Comparison of ENCODE assay signal across 10 cellular contexts in the genomic region with DNA sequence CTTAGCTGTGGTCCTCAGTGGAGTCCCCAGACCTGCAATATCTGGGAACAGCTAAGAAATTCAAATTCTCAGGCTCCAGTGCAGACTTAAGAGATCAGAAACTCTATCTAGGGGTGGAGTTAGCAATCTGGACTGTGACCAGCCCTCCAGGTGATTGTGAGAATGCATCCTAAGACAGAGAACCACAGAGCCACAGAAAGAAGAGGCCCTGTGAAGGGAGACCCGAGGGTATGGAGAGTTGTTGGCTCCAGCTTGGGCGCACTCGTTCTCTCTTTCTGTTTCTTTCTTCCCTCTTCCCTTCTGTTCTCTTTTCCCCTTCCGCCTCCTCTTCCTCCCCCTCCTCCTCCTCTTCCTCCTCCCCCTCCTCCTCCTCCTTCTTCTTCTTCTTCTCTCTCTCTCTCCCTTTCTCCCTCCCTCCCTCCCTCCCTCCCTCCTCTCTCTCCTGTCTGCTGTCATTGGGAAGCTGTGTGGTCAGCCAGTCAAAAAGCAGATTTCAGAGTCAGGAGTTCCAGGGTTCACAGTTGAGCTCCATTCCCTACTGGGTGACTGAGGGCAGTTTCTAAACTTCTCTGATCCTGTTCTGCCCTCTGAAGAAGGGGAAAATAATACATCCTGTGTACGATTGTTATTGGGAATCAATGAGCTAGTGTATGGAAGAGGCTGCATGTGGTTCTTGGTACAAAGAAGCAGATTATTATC.
DNase-seq lines count a peak whose midpoint lies in the region; ATAC-seq, FAIRE-seq and TF ChIP-seq lines count a peak whose summit lies in the region.
"Had no signal": no experiment of that assay in that cellular context is flagged by ENCODE, and none has a peak within 500 bp of the region (broad histone marks: within the 10 kb centered on the region; RNA-seq: fewer than 3 reads in every experiment).

No MANE protein-coding gene starts in this region.

- no peaks in the 10 kb centered on the region for H3K79me1 ChIP-seq in neuronal stem cell (ENCODE audit: low read depth, low read length)

- FAIRE-seq in H54 (lab: Jason Lieb, UNC): no peak
- FAIRE-seq: frontal cortex had no signal

- intact Hi-C loops in MCF 10A (cut with micrococcal nuclease): loop anchor here (2.0 kb wide), 1 partner anchor 297 kb away; no protein-coding TSS in a partner anchor

- no peaks in the 10 kb centered on the region for H3K27me3 Mint-ChIP-seq in MCF 10A (ENCODE audit: insufficient read depth, unreplicated experiment)
- H3K27me3 Mint-ChIP-seq in naive thymus-derived CD8-positive, alpha-beta T cell: peaks cover 12 to 32% (median 22%) of the 10 kb centered on the region in 5 donors

- H3K4ac ChIP-seq in neuronal stem cell (ENCODE audit: low read length): no peak overlapping the region

- H2AFZ ChIP-seq in neuronal stem cell (ENCODE audit: low read length): peak overlapping the region; percentile 78

- H3K36me3 ChIP-seq in neuronal stem cell (replicated peaks in 1 of 2; ENCODE audit: control insufficient read depth in 2 of 2, insufficient read depth in 2 of 2, low read length in 2 of 2): no peaks in the 10 kb centered on the region

- H3K4me1 ChIP-seq in neuronal stem cell (ENCODE audit: control insufficient read depth in 2 of 2, insufficient read depth in 1 of 2, low read depth in 1 of 2, low read length in 2 of 2): peaks cover 15 to 26% of the 10 kb centered on the region in 2 donors

- H2BK5ac ChIP-seq in neuronal stem cell (ENCODE audit: low read length): no peak overlapping the region

- H2BK12ac ChIP-seq in neuronal stem cell (ENCODE audit: low read length): no peak overlapping the region

- CTCF ChIA-PET in MCF 10A (lab: Yijun Ruan, JAX): interaction anchor here (0.5 to 14.7 kb wide), 15 partner anchors 11 to 493 kb away, joined by 3 to 544 read pairs (median 3); partner anchors contain the start of gene IL6

- no peak overlapping the region for H3K4me2 ChIP-seq in neuronal stem cell (ENCODE audit: insufficient read depth, low read length, poor library complexity, severe bottlenecking)

- POLR2A ChIA-PET in MCF 10A (lab: Yijun Ruan, JAX): interaction anchor here (1.4 to 3.2 kb wide), 4 partner anchors 20 to 457 kb away, joined by 3 to 52 read pairs (median 12); partner anchors contain the start of gene IL6
- POLR2A ChIA-PET in naive thymus-derived CD8-positive, alpha-beta T cell (lab: Charles Lee): no interaction called here

- H3K27me3 ChIP-seq in neuronal stem cell (ENCODE audit: control insufficient read depth in 3 of 3, insufficient read depth in 3 of 3, low read depth in 1 of 3, low read length in 3 of 3): no peaks in the 10 kb centered on the region

- no peak overlapping the region for H3K18ac ChIP-seq in neuronal stem cell (ENCODE audit: low read length)

- peak overlapping the region; percentile 77 for H3K27ac Mint-ChIP-seq in MCF 10A (ENCODE audit: low read depth, unreplicated experiment)
- no peak overlapping the region for H3K27ac Mint-ChIP-seq in naive thymus-derived CD8-positive, alpha-beta T cell

- no peak overlapping the region for H3K4me3 ChIP-seq in GM12865 (ENCODE audit: low read depth, low read length)
- no peak overlapping the region for H3K4me3 ChIP-seq in neuronal stem cell (ENCODE audit: low read length in 2 of 2)

- H3K9me3 Mint-ChIP-seq in MCF 10A (ENCODE audit: unreplicated experiment): no peaks in the 10 kb centered on the region
- H3K9me3 Mint-ChIP-seq in naive thymus-derived CD8-positive, alpha-beta T cell: no peaks in the 10 kb centered on the region

- H3K4me1 Mint-ChIP-seq in MCF 10A (ENCODE audit: insufficient read depth, unreplicated experiment): peaks cover 40% of the 10 kb centered on the region
- peaks cover 17 to 43% (median 38%) of the 10 kb centered on the region in 4 donors for H3K4me1 Mint-ChIP-seq in naive thymus-derived CD8-positive, alpha-beta T cell

- TF ChIP-seq CTCF in GM12865 (IDR thresholded peaks at IDR 0.05; ENCODE audit: insufficient read depth, low read depth, low read length, missing control alignments) (no peak), MCF 10A (IDR thresholded peaks at IDR 0.05; ENCODE audit: unreplicated experiment) (no peak)

- H2BK15ac ChIP-seq in neuronal stem cell (ENCODE audit: low read length): no peak overlapping the region

- DNase-seq in GM12865 (ENCODE audit: low read depth) (peak; percentile 64), MCF 10A (ENCODE audit: unreplicated experiment) (peak; percentile 57), neuronal stem cell (ENCODE audit: low spot score) (no peak), H54 (ENCODE audit: insufficient read length, low spot score) (no peak), COLO829 (ENCODE audit: low spot score) (no peak)
- no peak for DNase-seq in naive thymus-derived CD8-positive, alpha-beta T cell
- DNase-seq: MV-4-11 had no signal

- no peaks in the 10 kb centered on the region for H3K9me3 ChIP-seq in neuronal stem cell (replicated peaks in 1 of 2; ENCODE audit: control insufficient read depth in 2 of 2, insufficient read depth in 1 of 2, low read depth in 1 of 2, low read length in 2 of 2)

- no peak overlapping the region for H2BK120ac ChIP-seq in neuronal stem cell (ENCODE audit: low read depth, low read length)

- no TSS peak for BruUV-seq in MCF 10A (replicated peaks; lab: Mats Ljungman, UMichigan)

- ATAC-seq in HG03432 (IDR thresholded peaks at IDR 0.05; ENCODE audit: unreplicated experiment) (peak; percentile 32), HG02610 (IDR thresholded peaks at IDR 0.05; ENCODE audit: unreplicated experiment) (no peak)
- no peak for ATAC-seq in naive thymus-derived CD8-positive, alpha-beta T cell

- H3K14ac ChIP-seq in neuronal stem cell (ENCODE audit: low read length): no peak overlapping the region

- H2AK5ac ChIP-seq in neuronal stem cell (ENCODE audit: low read depth, low read length): no peak overlapping the region

- H4K8ac ChIP-seq in neuronal stem cell (ENCODE audit: low read depth, low read length): no peak overlapping the region

- H3K23ac ChIP-seq in neuronal stem cell (ENCODE audit: low read depth, low read length, poor library complexity): no peak overlapping the region

- WGBS in neuronal stem cell (ENCODE audit: extremely low coverage in 2 of 2, insufficient read length in 2 of 2, insufficient replicate concordance in 1 of 2), 2 donors: no CpG with 5 or more reads among the region's 5 CpGs

- no peak overlapping the region for H4K91ac ChIP-seq in neuronal stem cell (ENCODE audit: low read depth, low read length, poor library complexity)

- no peaks in the 10 kb centered on the region for H3K36me3 Mint-ChIP-seq in MCF 10A (ENCODE audit: insufficient read depth, unreplicated experiment)
- no peaks in the 10 kb centered on the region for H3K36me3 Mint-ChIP-seq in naive thymus-derived CD8-positive, alpha-beta T cell

- H3K9ac ChIP-seq in neuronal stem cell (ENCODE audit: low read depth, low read length, poor library complexity): no peak overlapping the region

- H3K27ac ChIP-seq in neuronal stem cell (replicated peaks; ENCODE audit: low read length): no peak overlapping the region

- no peak overlapping the region for H3K4me3 Mint-ChIP-seq in MCF 10A (ENCODE audit: unreplicated experiment)
- no peak overlapping the region for H3K4me3 Mint-ChIP-seq in naive thymus-derived CD8-positive, alpha-beta T cell

- TF ChIP-seq POLR2A in H54 (IDR thresholded peaks at IDR 0.05; ENCODE audit: low read depth, low read length): no peak

Comparison
In these comparisons a context has a peak if more than half of its experiments do, and no peak if none do; other contexts are left out.
1. DNase-seq: peak in GM12865 (single experiment) and MCF 10A (single experiment); none in neuronal stem cell (single experiment), H54 (single experiment), naive thymus-derived CD8-positive, alpha-beta T cell (0 of 10) and COLO829 (single experiment).